10 cellular contexts compared by ENCODE assay signal in genomic region chr11:2382927-2383822, GRCh38. TPM values are rescaled to one million over a fixed set of nuclear protein-coding genes. Genes with fewer than 3 reads are reported as not detected.
A peak's percentile ranks its signal among the peaks of the same experiment; 100 is the strongest.
DNase-seq lines count a peak whose midpoint lies in the region; ATAC-seq and TF ChIP-seq lines count a peak whose summit lies in the region.
"Had no signal": no experiment of that assay in that cellular context is flagged by ENCODE, and none has a peak within 500 bp of the region (broad histone marks: within the 10 kb centered on the region; RNA-seq: fewer than 3 reads in every experiment).

No MANE protein-coding gene starts in this region.

- H3K4ac ChIP-seq in mesendoderm (ENCODE audit: low read depth, low read length): no peak overlapping the region

- no peak overlapping the region for H3K4me2 ChIP-seq in mesendoderm (ENCODE audit: low read length)

- peaks cover 93% of the 10 kb centered on the region for H3K79me2 ChIP-seq in mesendoderm (ENCODE audit: control insufficient read depth, insufficient read depth, low read length)

- H3K4me3 Mint-ChIP-seq in activated naive CD8-positive, alpha-beta T cell treated with anti-CD3 and anti-CD28 coated beads, Interleukin-2, amount 10 ng/mL, durations not matched to agents 7 days and 5 days: no peak overlapping the region
- no peak overlapping the region for H3K4me3 Mint-ChIP-seq in activated naive CD8-positive, alpha-beta T cell treated with anti-CD3 and anti-CD28 coated beads for 36 hours

- TF ChIP-seq POLR2A in vagina (IDR thresholded peaks at IDR 0.05): no peak

- H2AK5ac ChIP-seq in mesendoderm (ENCODE audit: low read length): no peak overlapping the region

- no peaks in the 10 kb centered on the region for H3K27me3 Mint-ChIP-seq in activated naive CD8-positive, alpha-beta T cell treated with anti-CD3 and anti-CD28 coated beads, Interleukin-2, amount 10 ng/mL, durations not matched to agents 7 days and 5 days
- no peaks in the 10 kb centered on the region for H3K27me3 Mint-ChIP-seq in activated naive CD8-positive, alpha-beta T cell treated with anti-CD3 and anti-CD28 coated beads for 36 hours

- no peak overlapping the region for H3K23ac ChIP-seq in mesendoderm (ENCODE audit: low read length)

- H3K4me1 Mint-ChIP-seq in activated naive CD8-positive, alpha-beta T cell treated with anti-CD3 and anti-CD28 coated beads, Interleukin-2, amount 10 ng/mL, durations not matched to agents 7 days and 5 days: peaks cover 33% of the 10 kb centered on the region
- H3K4me1 Mint-ChIP-seq in activated naive CD8-positive, alpha-beta T cell treated with anti-CD3 and anti-CD28 coated beads for 36 hours: peaks cover 28% of the 10 kb centered on the region

- POLR2A ChIA-PET in activated naive CD8-positive, alpha-beta T cell treated with anti-CD3 and anti-CD28 coated beads, Interleukin-2, amount 10 ng/mL, durations not matched to agents 7 days and 5 days (lab: Charles Lee): no interaction called here

- H4K8ac ChIP-seq in mesendoderm (ENCODE audit: low read depth, low read length): no peak overlapping the region

- H4K5ac ChIP-seq in mesendoderm (ENCODE audit: low read length): no peak overlapping the region

- H3K27ac ChIP-seq in colonic mucosa (peak overlapping the region; percentile 72), mesendoderm (ENCODE audit: low read depth, low read length) (peak overlapping the region; percentile 14), vagina (peak overlapping the region; percentile 98)

- H3K27me3 ChIP-seq in colonic mucosa: no peaks in the 10 kb centered on the region
- no peaks in the 10 kb centered on the region for H3K27me3 ChIP-seq in mesendoderm (ENCODE audit: insufficient read depth, low read length, poor library complexity)
- no peaks in the 10 kb centered on the region for H3K27me3 ChIP-seq in vagina

- H3K36me3 ChIP-seq in colonic mucosa (no peaks in the 10 kb centered on the region), mesendoderm (ENCODE audit: control insufficient read depth, insufficient read depth, low read length) (no peaks in the 10 kb centered on the region), vagina (peaks cover 0 to 7% of the 10 kb centered on the region in 2 donors)

- H3K4me3 ChIP-seq in colonic mucosa (no peak overlapping the region), mesendoderm (ENCODE audit: low read length) (no peak overlapping the region), vagina (peak overlapping the region; percentile 27 to 40)

- H3K4me1 ChIP-seq in colonic mucosa (peaks cover 25% of the 10 kb centered on the region), mesendoderm (ENCODE audit: control insufficient read depth, low read depth, low read length) (peaks cover 2% of the 10 kb centered on the region), vagina (peaks cover 99% of the 10 kb centered on the region)

- H3K56ac ChIP-seq in mesendoderm (ENCODE audit: low read length): no peak overlapping the region

- TF ChIP-seq CTCF in colonic mucosa (IDR thresholded peaks at IDR 0.05) (no peak), vagina (IDR thresholded peaks at IDR 0.05) (no peak)

- H3K9me3 Mint-ChIP-seq in activated naive CD8-positive, alpha-beta T cell treated with anti-CD3 and anti-CD28 coated beads, Interleukin-2, amount 10 ng/mL, durations not matched to agents 7 days and 5 days: no peaks in the 10 kb centered on the region
- no peaks in the 10 kb centered on the region for H3K9me3 Mint-ChIP-seq in activated naive CD8-positive, alpha-beta T cell treated with anti-CD3 and anti-CD28 coated beads for 36 hours

- H2BK120ac ChIP-seq in mesendoderm (ENCODE audit: low read depth, low read length): no peak overlapping the region

- H3K9me3 ChIP-seq in colonic mucosa (no peaks in the 10 kb centered on the region), vagina (no peaks in the 10 kb centered on the region)

- peaks cover 7% of the 10 kb centered on the region for H3K36me3 Mint-ChIP-seq in activated naive CD8-positive, alpha-beta T cell treated with anti-CD3 and anti-CD28 coated beads, Interleukin-2, amount 10 ng/mL, durations not matched to agents 7 days and 5 days
- H3K36me3 Mint-ChIP-seq in activated naive CD8-positive, alpha-beta T cell treated with anti-CD3 and anti-CD28 coated beads for 36 hours: peaks cover 6% of the 10 kb centered on the region

- ATAC-seq in activated naive CD8-positive, alpha-beta T cell treated with anti-CD3 and anti-CD28 coated beads, Interleukin-2, amount 10 ng/mL, durations not matched to agents 7 days and 5 days (ENCODE audit: low read depth): no peak
- ATAC-seq in HG03097 (IDR thresholded peaks at IDR 0.05; ENCODE audit: low FRiP score, unreplicated experiment) (no peak), GM18861 (IDR thresholded peaks at IDR 0.05; ENCODE audit: unreplicated experiment) (no peak), GM21717 (IDR thresholded peaks at IDR 0.05; ENCODE audit: unreplicated experiment) (no peak)

- H3K9ac ChIP-seq in colonic mucosa (ENCODE audit: low read depth in 2 of 2, low read length in 2 of 2): peak overlapping the region; percentile 41 to 59
- H3K9ac ChIP-seq in mesendoderm (ENCODE audit: low read length): no peak overlapping the region

- intact Hi-C loops in colonic mucosa (cut with DNase I): no loop called here
- intact Hi-C loops in vagina (cut with DNase I): no loop called here

- no CpG with 5 or more reads among the region's 25 CpGs for WGBS in mesendoderm (ENCODE audit: extremely low coverage, insufficient coverage, low lambda C conversion rate)

- no peak overlapping the region for H2BK15ac ChIP-seq in mesendoderm (replicated peaks; ENCODE audit: low read depth)

- no peak for DNase-seq in activated naive CD8-positive, alpha-beta T cell treated with anti-CD3 and anti-CD28 coated beads, Interleukin-2, amount 10 ng/mL, durations not matched to agents 7 days and 5 days
- no peak for DNase-seq in activated naive CD8-positive, alpha-beta T cell treated with anti-CD3 and anti-CD28 coated beads for 36 hours
- DNase-seq in colonic mucosa (no peak), mesendoderm (peak; percentile 53), vagina (ENCODE audit: extremely low spot score in 2 of 2) (no peak)
- DNase-seq: COR-L47, NCI-H524 had no signal

- H3K27ac Mint-ChIP-seq in activated naive CD8-positive, alpha-beta T cell treated with anti-CD3 and anti-CD28 coated beads, Interleukin-2, amount 10 ng/mL, durations not matched to agents 7 days and 5 days: peak overlapping the region; percentile 58
- no peak overlapping the region for H3K27ac Mint-ChIP-seq in activated naive CD8-positive, alpha-beta T cell treated with anti-CD3 and anti-CD28 coated beads for 36 hours

- no peak overlapping the region for H3K18ac ChIP-seq in mesendoderm (ENCODE audit: low read length)

- H2BK5ac ChIP-seq in mesendoderm (ENCODE audit: low read length): no peak overlapping the region

- H3K79me1 ChIP-seq in mesendoderm (ENCODE audit: low read length): peaks cover 28% of the 10 kb centered on the region

RNA-seq across cellular contexts. Expression of gene CD81, which starts 6.1 kb away (rescaled TPM):
- total RNA-seq in activated naive CD8-positive, alpha-beta T cell treated with anti-CD3 and anti-CD28 coated beads, Interleukin-2, amount 10 ng/mL, durations not matched to agents 7 days and 5 days: 100 to 1,000 TPM; 149 to 154 TPM
- 100 to 1,000 TPM; 132 to 134 TPM for total RNA-seq in activated naive CD8-positive, alpha-beta T cell treated with anti-CD3 and anti-CD28 coated beads for 36 hours
- total RNA-seq in colonic mucosa: 100 to 1,000 TPM; 185 to 208 TPM
- 187 TPM for polyA plus RNA-seq in mesendoderm (2013, experiment 1 of 2)
- 191 TPM for polyA plus RNA-seq in mesendoderm (2013, experiment 2 of 2)
- 526 TPM for total RNA-seq in vagina

RNA-seq across cellular contexts. Expression of gene TSSC4, which starts 17.4 kb away (rescaled TPM):
- total RNA-seq in activated naive CD8-positive, alpha-beta T cell treated with anti-CD3 and anti-CD28 coated beads, Interleukin-2, amount 10 ng/mL, durations not matched to agents 7 days and 5 days: 10 to 100 TPM; 46.8 to 48.2 TPM
- total RNA-seq in activated naive CD8-positive, alpha-beta T cell treated with anti-CD3 and anti-CD28 coated beads for 36 hours: 10 to 100 TPM; 46.9 to 54.2 TPM
- total RNA-seq in colonic mucosa: 10 to 100 TPM; 35.6 to 59.0 TPM
- 66.6 TPM for polyA plus RNA-seq in mesendoderm (2013, experiment 1 of 2)
- 66.0 TPM for polyA plus RNA-seq in mesendoderm (2013, experiment 2 of 2)
- total RNA-seq in vagina: 37.6 TPM

Comparison
In these comparisons a context has a peak if more than half of its experiments do, and no peak if none do; other contexts are left out.
1. H3K27ac ChIP-seq: peak in every context shown above with its lines; median percentile 98 in vagina; 72 in colonic mucosa; 14 in mesendoderm.
2. H3K4me3 ChIP-seq: peak in vagina (2 of 2); none in colonic mucosa (single experiment) and mesendoderm (single experiment).